ENCODE assay signal across 17 cellular contexts in the genomic region with DNA sequence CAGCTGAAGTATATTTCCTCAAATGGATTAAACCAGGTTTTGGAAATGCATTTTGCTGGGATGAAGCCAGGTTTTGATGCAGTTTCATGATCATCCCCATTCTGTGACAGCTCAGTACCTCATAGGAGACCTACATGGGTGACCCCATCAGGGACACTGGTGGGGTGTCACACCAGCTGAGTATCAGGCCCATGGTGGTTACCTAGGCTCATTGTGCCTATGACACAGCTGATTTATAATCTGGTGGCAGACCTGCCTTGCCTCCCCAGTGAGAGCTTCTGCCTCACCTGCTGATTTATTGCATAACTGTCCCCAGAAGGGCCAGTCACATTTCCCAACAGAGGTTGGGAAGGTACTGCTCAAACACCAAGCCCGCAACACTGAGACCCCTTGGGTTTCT. TPM values are rescaled to one million over a fixed set of nuclear protein-coding genes. Genes with fewer than 3 reads are reported as not detected.
A peak's percentile ranks its signal among the peaks of the same experiment; 100 is the strongest.
DNase-seq lines count a peak whose midpoint lies in the region; ATAC-seq and TF ChIP-seq lines count a peak whose summit lies in the region.
"Had no signal": no experiment of that assay in that cellular context is flagged by ENCODE, and none has a peak within 500 bp of the region (broad histone marks: within the 10 kb centered on the region; RNA-seq: fewer than 3 reads in every experiment).

No MANE protein-coding gene starts in this region.

- DNase-seq in CD14-positive monocyte (ENCODE audit: low spot score) (no peak), mesenchymal stem cell (no peak), spleen (no peak)
- DNase-seq in stimulated activated CD4-positive, alpha-beta T cell treated with anti-CD3 and anti-CD28 coated beads, Interleukin-2, amount 100 ng/mL, for 24 hours, result no peak
- DNase-seq in activated CD4-positive, alpha-beta T cell treated with anti-CD3 and anti-CD28 coated beads for 36 hours, result no peak
- DNase-seq: C1 segment of cervical spinal cord; Caco-2; CD4-positive, alpha-beta T cell; DMS79; GDM1; GM23248; H7 had no signal

- H3K27ac ChIP-seq in OCI-LY3 (ENCODE audit: low read length), result peak overlapping the region; percentile 97
- no peak overlapping the region for H3K27ac ChIP-seq in mesenchymal stem cell (ENCODE audit: low read length, poor library complexity, severe bottlenecking)
- H3K27ac ChIP-seq in spleen, result peak overlapping the region in 6 of 8 donors; percentile 21 to 98 (median 56)
- H3K27ac ChIP-seq: GM23248, HL-60 had no signal

- POLR2A ChIA-PET in activated CD4-positive, alpha-beta T cell treated with anti-CD3 and anti-CD28 coated beads for 36 hours (lab: Charles Lee), result no interaction called here

- ATAC-seq in activated CD4-positive, alpha-beta T cell treated with anti-CD3 and anti-CD28 coated beads for 36 hours, result no peak
- ATAC-seq in HG02642 (IDR thresholded peaks at IDR 0.05; ENCODE audit: poor library complexity, unreplicated experiment), result no peak
- ATAC-seq: HCT116 had no signal

- H3K79me2 ChIP-seq in OCI-LY3 (ENCODE audit: low read length), result peaks cover 88% of the 10 kb centered on the region

- no peak overlapping the region for H3K14ac ChIP-seq in mesenchymal stem cell (ENCODE audit: low read length in 2 of 2)

- H3K4me1 Mint-ChIP-seq in CD14-positive monocyte, result peaks cover 75% of the 10 kb centered on the region
- peaks cover 31% of the 10 kb centered on the region for H3K4me1 Mint-ChIP-seq in activated CD4-positive, alpha-beta T cell treated with anti-CD3 and anti-CD28 coated beads for 36 hours

- H3K4me3 Mint-ChIP-seq in CD14-positive monocyte, result peak overlapping the region; percentile 43 to 73
- no peak overlapping the region for H3K4me3 Mint-ChIP-seq in activated CD4-positive, alpha-beta T cell treated with anti-CD3 and anti-CD28 coated beads for 36 hours
- H3K4me3 Mint-ChIP-seq: B cell; CD4-positive, alpha-beta T cell had no signal

- H3K18ac ChIP-seq in mesenchymal stem cell (ENCODE audit: low read depth in 1 of 2, low read length in 2 of 2), result no peak overlapping the region

- no peak overlapping the region for H2BK5ac ChIP-seq in mesenchymal stem cell (ENCODE audit: low read depth, low read length, poor library complexity, severe bottlenecking)

- H3K36me3 ChIP-seq in OCI-LY3 (replicated peaks; ENCODE audit: low read depth, low read length), result peaks cover 67% of the 10 kb centered on the region
- no peaks in the 10 kb centered on the region for H3K36me3 ChIP-seq in mesenchymal stem cell (ENCODE audit: control insufficient read depth in 1 of 2, insufficient read depth in 2 of 2, low read depth in 1 of 2, low read length in 2 of 2)
- peaks cover 0 to 53% (median 0%) of the 10 kb centered on the region in 6 donors for H3K36me3 ChIP-seq in spleen

- TF ChIP-seq CTCF in CD14-positive monocyte (IDR thresholded peaks at IDR 0.05) (no peak), OCI-LY3 (IDR thresholded peaks at IDR 0.05; ENCODE audit: low read depth, low read length) (no peak), spleen (IDR thresholded peaks at IDR 0.05 in 8 of 11, conservative IDR thresholded peaks at IDR 0.05 in 3 of 11) (no peak)

- H4K91ac ChIP-seq in mesenchymal stem cell (ENCODE audit: low read length), result no peak overlapping the region

- peaks cover 49% of the 10 kb centered on the region for H4K20me1 ChIP-seq in OCI-LY3 (ENCODE audit: insufficient read depth, low read length)

- no peak overlapping the region for H2AK5ac ChIP-seq in mesenchymal stem cell (ENCODE audit: low read length, severe bottlenecking)

- H3K27ac Mint-ChIP-seq in CD14-positive monocyte, result peak overlapping the region; percentile 74 to 98 (median 86)
- H3K27ac Mint-ChIP-seq in activated CD4-positive, alpha-beta T cell treated with anti-CD3 and anti-CD28 coated beads for 36 hours, result no peak overlapping the region
- H3K27ac Mint-ChIP-seq: CD4-positive, alpha-beta T cell had no signal

- no peak overlapping the region for H2BK120ac ChIP-seq in mesenchymal stem cell (ENCODE audit: low read depth, low read length)

- H2BK12ac ChIP-seq in mesenchymal stem cell (ENCODE audit: low read length in 2 of 2), result no peak overlapping the region

- H3K4ac ChIP-seq in mesenchymal stem cell (ENCODE audit: low read depth in 1 of 2, low read length in 2 of 2), result no peak overlapping the region

- peaks cover 63% of the 10 kb centered on the region for H3K4me1 ChIP-seq in OCI-LY3 (ENCODE audit: low read length)
- H3K4me1 ChIP-seq in mesenchymal stem cell (ENCODE audit: control insufficient read depth, insufficient read depth, low read depth, low read length), result no peaks in the 10 kb centered on the region
- H3K4me1 ChIP-seq in spleen, result peaks cover 2 to 86% (median 41%) of the 10 kb centered on the region in 6 donors
- H3K4me1 ChIP-seq: Caco-2 had no signal

- no peaks in the 10 kb centered on the region for H3K79me1 ChIP-seq in mesenchymal stem cell (replicated peaks; ENCODE audit: low read length, poor library complexity, severe bottlenecking)

- no peaks in the 10 kb centered on the region for H3K9me3 ChIP-seq in OCI-LY3 (ENCODE audit: insufficient read depth, low read length)
- H3K9me3 ChIP-seq in mesenchymal stem cell (ENCODE audit: control insufficient read depth, low read length), result no peaks in the 10 kb centered on the region
- no peaks in the 10 kb centered on the region for H3K9me3 ChIP-seq in spleen
- H3K9me3 ChIP-seq: Caco-2 had no signal

- no peak for TF ChIP-seq POLR2A in spleen (IDR thresholded peaks at IDR 0.05)

- no peak overlapping the region for H3K23ac ChIP-seq in mesenchymal stem cell (ENCODE audit: low read length in 2 of 2)

- no peak overlapping the region for H4K8ac ChIP-seq in mesenchymal stem cell (ENCODE audit: low read length)

- no peaks in the 10 kb centered on the region for H3K27me3 Mint-ChIP-seq in CD14-positive monocyte (ENCODE audit: low read depth in 3 of 3)
- H3K27me3 Mint-ChIP-seq in activated CD4-positive, alpha-beta T cell treated with anti-CD3 and anti-CD28 coated beads for 36 hours, result no peaks in the 10 kb centered on the region
- H3K27me3 Mint-ChIP-seq: B cell; CD4-positive, alpha-beta T cell had no signal

- peak overlapping the region; percentile 99 for H3K9ac ChIP-seq in OCI-LY3 (ENCODE audit: low read length)
- no peak overlapping the region for H3K9ac ChIP-seq in mesenchymal stem cell (ENCODE audit: low read length)
- H3K9ac ChIP-seq: GM23248 had no signal

- intact Hi-C loops in CD14-positive monocyte (cut with micrococcal nuclease), result no loop called here
- intact Hi-C loops in spleen (cut with DNase I; ENCODE audit: low total_unique reads), result no loop called here
- intact Hi-C loops in activated CD4-positive, alpha-beta T cell treated with anti-CD3 and anti-CD28 coated beads for 36 hours (cut with DNase I, micrococcal nuclease), result no loop called here

- CTCF ChIA-PET in activated CD4-positive, alpha-beta T cell treated with anti-CD3 and anti-CD28 coated beads for 36 hours (lab: Charles Lee), result interaction anchor here (0.6 to 1.1 kb wide), 2 partner anchors 9 to 12 kb away, joined by 3 to 4 read pairs; no protein-coding TSS in a partner anchor

- WGBS in mesenchymal stem cell, result 100% methylated on average over 1 of the region's 1 CpG
- WGBS in spleen, 5 donors, result 63 to 93% (median 87%) methylated on average over 1 of the region's 1 CpG

- peak overlapping the region; percentile 88 for H3K4me2 ChIP-seq in OCI-LY3 (ENCODE audit: low read length)
- H3K4me2 ChIP-seq in mesenchymal stem cell (ENCODE audit: low read length, poor library complexity, severe bottlenecking), result no peak overlapping the region

- H3K4me3 ChIP-seq in OCI-LY3 (ENCODE audit: low read length) (peak overlapping the region; percentile 87), mesenchymal stem cell (ENCODE audit: insufficient read depth in 1 of 2, low read depth in 1 of 2, low read length in 2 of 2) (no peak overlapping the region), spleen (peak overlapping the region in 1 of 8 donors; percentile 28)
- H3K4me3 ChIP-seq: GM23248 had no signal

- H2BK15ac ChIP-seq in mesenchymal stem cell (ENCODE audit: low read depth, poor library complexity, severe bottlenecking), result peak overlapping the region; percentile 12

- H3K27me3 ChIP-seq in OCI-LY3 (ENCODE audit: low read depth, low read length) (no peaks in the 10 kb centered on the region), mesenchymal stem cell (ENCODE audit: control insufficient read depth in 1 of 2, insufficient read depth in 1 of 2, low read length in 2 of 2) (no peaks in the 10 kb centered on the region), spleen (replicated peaks in 1 of 7) (no peaks in the 10 kb centered on the region)

- peaks cover 0 to 2% (median 0%) of the 10 kb centered on the region in 7 donors for H3K9me3 Mint-ChIP-seq in CD14-positive monocyte
- H3K9me3 Mint-ChIP-seq in activated CD4-positive, alpha-beta T cell treated with anti-CD3 and anti-CD28 coated beads for 36 hours (ENCODE audit: low read depth), result no peaks in the 10 kb centered on the region
- H3K9me3 Mint-ChIP-seq: CD4-positive, alpha-beta T cell had no signal

- H2AFZ ChIP-seq in OCI-LY3 (ENCODE audit: low read depth, low read length) (no peak overlapping the region), mesenchymal stem cell (ENCODE audit: low read depth, low read length) (no peak overlapping the region)
- H2AFZ ChIP-seq: GM23248 had no signal

- peaks cover 58 to 80% of the 10 kb centered on the region in 2 donors for H3K36me3 Mint-ChIP-seq in CD14-positive monocyte
- no peaks in the 10 kb centered on the region for H3K36me3 Mint-ChIP-seq in activated CD4-positive, alpha-beta T cell treated with anti-CD3 and anti-CD28 coated beads for 36 hours (ENCODE audit: low read depth)

RNA-seq across cellular contexts. Expression of a gene that starts 3.8 kb away (rescaled TPM):
- polyA plus RNA-seq in CD14-positive monocyte, result 100 to 1,000 TPM; 557 to 697 TPM
- polyA plus RNA-seq in mesenchymal stem cell (2013, experiment 1 of 2), result 0.08 TPM
- polyA plus RNA-seq in mesenchymal stem cell (2013, experiment 2 of 2), result 0.04 TPM
- total RNA-seq in spleen, result 100 to 1,000 TPM in 5 of 7 donors, 10 to 100 TPM in 2; 62.2 to 232 (median 114) TPM
- polyA plus RNA-seq in spleen, result 10 to 100 TPM; 14.9 to 34.7 (median 20.5) TPM
- 1 to 10 TPM; 8.7 to 9.0 TPM for total RNA-seq in activated CD4-positive, alpha-beta T cell treated with anti-CD3 and anti-CD28 coated beads for 36 hours
- total RNA-seq: Caco-2, GM23248 had no signal

RNA-seq across cellular contexts. Expression of a gene that starts 49.1 kb away (rescaled TPM):
- polyA plus RNA-seq in CD14-positive monocyte (1,000 to 10,000 TPM; 1,064 to 1,089 TPM), spleen (100 to 1,000 TPM; 122 to 208 (median 190) TPM)
- 136 TPM for polyA plus RNA-seq in mesenchymal stem cell (2013, experiment 1 of 2)
- 141 TPM for polyA plus RNA-seq in mesenchymal stem cell (2013, experiment 2 of 2)
- 100 to 1,000 TPM; 141 to 221 (median 171) TPM for total RNA-seq in spleen
- 100 to 1,000 TPM; 115 to 165 TPM for total RNA-seq in activated CD4-positive, alpha-beta T cell treated with anti-CD3 and anti-CD28 coated beads for 36 hours

Comparison
In these comparisons a context has a peak if more than half of its experiments do, and no peak if none do; other contexts are left out.
1. RNA of a gene that starts 3.8 kb away (total RNA-seq): 62.2 to 232 TPM in spleen; 8.7 to 9.0 TPM in activated CD4-positive, alpha-beta T cell treated with anti-CD3 and anti-CD28 coated beads for 36 hours; every median in the first group is over 4 times any median in the second.